In the genomic region with DNA sequence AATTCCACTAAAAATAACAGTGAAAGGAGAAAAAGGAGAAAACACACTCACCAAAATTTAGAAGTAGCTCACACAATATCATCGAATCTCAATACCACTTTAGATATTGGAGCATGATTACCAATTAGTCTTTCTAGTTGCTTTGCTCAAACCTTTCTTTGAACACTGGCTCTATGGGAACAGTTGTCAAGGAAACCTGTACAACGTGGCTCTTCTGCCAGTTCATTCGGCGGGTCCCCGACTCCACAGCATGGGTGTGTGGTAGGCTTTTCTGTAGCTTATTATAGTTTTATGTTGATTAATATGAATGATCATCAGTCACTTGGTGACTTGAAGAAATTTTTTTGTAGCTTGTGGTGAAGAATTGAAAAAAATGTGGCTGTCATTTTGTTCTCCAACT, we compare ENCODE assay signal across 26 cellular contexts. TPM values are rescaled to one million over a fixed set of nuclear protein-coding genes. Genes with fewer than 3 reads are reported as not detected.
"Had no signal": no experiment of that assay in that cellular context is flagged by ENCODE, and none has a peak within 500 bp of the region (broad histone marks: within the 10 kb centered on the region; RNA-seq: fewer than 3 reads in every experiment).

No MANE protein-coding gene starts in this region.

- H3K27me3 Mint-ChIP-seq: activated CD4-positive, alpha-beta memory T cell treated with anti-CD3 and anti-CD28 coated beads for 36 hours; progenitor cell of endocrine pancreas had no signal

- H3K27me3 ChIP-seq: neutrophil, ovary, testis, transverse colon had no signal

- H3K4me3 ChIP-seq: esophagus squamous epithelium, left ventricle myocardium inferior, ovary, skin epidermis, testis, transverse colon had no signal

- H3K4me1 Mint-ChIP-seq: activated naive CD4-positive, alpha-beta T cell treated with anti-CD3 and anti-CD28 coated beads, Interleukin-2, amount 50 U/mL, for 24 hours; activated naive CD8-positive, alpha-beta T cell treated with anti-CD3 and anti-CD28 coated beads, Interleukin-2, amount 50 U/mL, for 24 hours; nephron had no signal

- H3K36me3 ChIP-seq: esophagus squamous epithelium, left ventricle myocardium inferior, neutrophil, ovary, transverse colon, WERI-Rb-1 had no signal

- DNase-seq: activated CD4-positive, alpha-beta memory T cell treated with anti-CD3 and anti-CD28 coated beads for 36 hours; activated CD4-positive, alpha-beta T cell treated with anti-CD3 and anti-CD28 coated beads for 48 hours; activated CD8-positive, alpha-beta memory T cell treated with anti-CD3 and anti-CD28 coated beads, Interleukin-2, amount 50 U/mL, for 4 hours; activated gamma-delta T cell; activated naive CD8-positive, alpha-beta T cell treated with anti-CD3 and anti-CD28 coated beads, Interleukin-2, amount 50 U/mL, for 24 hours; activated T-cell treated with anti-CD3 and anti-CD28 coated beads, Interleukin-2, amount 50 U/mL, for 1 hour; dermis blood vessel endothelial cell; effector CD4-positive, alpha-beta T cell; esophagus squamous epithelium; islet precursor cell; left ventricle myocardium inferior; ovary; retina; stimulated activated CD4-positive, alpha-beta T cell treated with anti-CD3 and anti-CD28 coated beads, Interleukin-12 subunit alpha, Interleukin-12 subunit beta, amount 100 ng/mL, for 4 hours; stimulated activated CD4-positive, alpha-beta T cell treated with anti-CD3 and anti-CD28 coated beads, Interleukin-4, amount 100 ng/mL, for 1 hour; stimulated activated naive CD8-positive, alpha-beta T cell treated with anti-CD3 and anti-CD28 coated beads, Interleukin-15, Interleukin-2, amounts not matched to agents 100 U/mL and 50 U/mL, for 24 hours; T1000; testis; transverse colon; WERI-Rb-1 had no signal

- H3K9me3 Mint-ChIP-seq: activated CD4-positive, alpha-beta memory T cell treated with anti-CD3 and anti-CD28 coated beads for 36 hours; activated naive CD4-positive, alpha-beta T cell treated with anti-CD3 and anti-CD28 coated beads, Interleukin-2, amount 50 U/mL, for 24 hours; activated naive CD8-positive, alpha-beta T cell treated with anti-CD3 and anti-CD28 coated beads, Interleukin-2, amount 50 U/mL, for 24 hours; nephron had no signal

- H3K4me3 Mint-ChIP-seq: activated CD4-positive, alpha-beta memory T cell treated with anti-CD3 and anti-CD28 coated beads for 36 hours; activated naive CD4-positive, alpha-beta T cell treated with anti-CD3 and anti-CD28 coated beads, Interleukin-2, amount 50 U/mL, for 24 hours; activated naive CD8-positive, alpha-beta T cell treated with anti-CD3 and anti-CD28 coated beads, Interleukin-2, amount 50 U/mL, for 24 hours; nephron had no signal

- H3K27ac Mint-ChIP-seq: activated CD4-positive, alpha-beta memory T cell treated with anti-CD3 and anti-CD28 coated beads for 36 hours; activated naive CD4-positive, alpha-beta T cell treated with anti-CD3 and anti-CD28 coated beads, Interleukin-2, amount 50 U/mL, for 24 hours; activated naive CD8-positive, alpha-beta T cell treated with anti-CD3 and anti-CD28 coated beads, Interleukin-2, amount 50 U/mL, for 24 hours; nephron; progenitor cell of endocrine pancreas had no signal

- H3K36me3 Mint-ChIP-seq: activated CD4-positive, alpha-beta memory T cell treated with anti-CD3 and anti-CD28 coated beads for 36 hours; activated naive CD4-positive, alpha-beta T cell treated with anti-CD3 and anti-CD28 coated beads, Interleukin-2, amount 50 U/mL, for 24 hours had no signal

RNA-seq across cellular contexts. Expression of gene TMEM150C, which starts 50.2 kb away (rescaled TPM):
- total RNA-seq: activated CD4-positive, alpha-beta memory T cell treated with anti-CD3 and anti-CD28 coated beads for 36 hours; activated CD8-positive, alpha-beta memory T cell treated with anti-CD3 and anti-CD28 coated beads for 36 hours had no signal
